Comparison of ENCODE assay signal across 7 cellular contexts in the genomic region with DNA sequence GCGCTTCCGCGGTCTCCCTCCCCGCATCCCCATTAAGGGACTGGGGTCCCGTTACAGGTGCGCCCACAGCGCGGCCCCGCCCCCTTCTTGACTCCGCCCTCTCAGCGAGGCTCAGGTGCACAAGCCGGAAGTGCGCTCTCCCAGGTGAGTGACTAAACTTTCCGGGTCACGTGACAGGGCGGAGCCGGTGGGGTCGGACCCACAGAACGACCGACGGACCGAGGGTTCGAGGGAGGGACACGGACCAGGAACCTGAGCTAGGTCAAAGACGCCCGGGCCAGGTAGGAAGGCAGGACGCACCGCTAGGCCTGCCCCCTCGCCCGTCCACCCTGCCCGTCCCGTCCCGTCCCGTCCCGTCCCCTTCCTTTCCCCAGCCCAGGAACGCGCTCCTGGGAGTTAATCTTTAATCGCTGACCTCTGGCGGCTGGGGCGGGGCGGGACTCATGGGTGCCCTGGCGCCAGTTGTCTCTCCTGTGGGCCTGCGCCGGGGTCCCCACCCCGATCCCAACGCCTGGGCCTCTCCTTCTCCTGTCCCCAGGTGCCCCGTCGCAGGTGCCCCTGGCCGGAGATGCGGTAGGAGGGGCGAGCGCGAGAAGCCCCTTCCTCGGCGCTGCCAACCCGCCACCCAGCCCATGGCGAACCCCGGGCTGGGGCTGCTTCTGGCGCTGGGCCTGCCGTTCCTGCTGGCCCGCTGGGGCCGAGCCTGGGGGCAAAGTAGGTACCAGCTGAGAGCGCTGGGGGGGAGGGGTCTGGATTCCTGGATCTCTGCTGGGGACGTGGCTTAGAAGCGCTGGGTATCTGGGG.
DNase-seq lines count a peak whose midpoint lies in the region; ATAC-seq lines count a peak whose summit lies in the region.

A gene with protein sequence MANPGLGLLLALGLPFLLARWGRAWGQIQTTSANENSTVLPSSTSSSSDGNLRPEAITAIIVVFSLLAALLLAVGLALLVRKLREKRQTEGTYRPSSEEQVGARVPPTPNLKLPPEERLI (plus strand): TSS at position 202 of the 804 bp plus-strand sequence. CDS start 431 bp downstream, at position 633.

- DNase-seq in NCI-H1105 (lab: John Stamatoyannopoulos, UW) (peak; percentile 90), islet precursor cell (peak; percentile 90), SKM-1 (lab: John Stamatoyannopoulos, UW; ENCODE audit: unreplicated experiment) (no peak)
- peak; percentile 27 to 36 for DNase-seq in activated CD4-positive, alpha-beta T cell treated with anti-CD3 and anti-CD28 coated beads, Interleukin-2, amount 50 U/mL, for 48 hours
- peak; percentile 23 to 63 (median 52) for DNase-seq in stimulated activated naive CD4-positive, alpha-beta T cell (lab: John Stamatoyannopoulos, UW)

- no peak for ATAC-seq in GM21737 (IDR thresholded peaks at IDR 0.05; ENCODE audit: unreplicated experiment)
- no peak for ATAC-seq in GM19455 (IDR thresholded peaks at IDR 0.05; ENCODE audit: unreplicated experiment)
